7 cellular contexts compared by ENCODE assay signal in genomic region chr11:19557720-19558140, GRCh38.
DNase-seq lines count a peak whose midpoint lies in the region; FAIRE-seq and TF ChIP-seq lines count a peak whose summit lies in the region.

No MANE protein-coding gene starts in this region.

- intact Hi-C loops in activated naive CD4-positive, alpha-beta T cell treated with anti-CD3 and anti-CD28 coated beads for 36 hours (cut with micrococcal nuclease) = loop anchor here (1.0 to 10.0 kb wide), 4 partner anchors 185 to 797 kb away; no protein-coding TSS in a partner anchor
- intact Hi-C loops in head of caudate nucleus (cut with DNase I) = loop anchor here (2.0 to 10.0 kb wide), 2 partner anchors 185 to 293 kb away; no protein-coding TSS in a partner anchor
- intact Hi-C loops in posterior cingulate gyrus (cut with DNase I) = loop anchor here (2.0 kb wide), 1 partner anchor 345 kb away; no protein-coding TSS in a partner anchor

- no peaks in the 10 kb centered on the region for H3K36me3 Mint-ChIP-seq in activated naive CD4-positive, alpha-beta T cell treated with anti-CD3 and anti-CD28 coated beads for 36 hours (ENCODE audit: low read depth)

- H3K4me3 Mint-ChIP-seq in activated naive CD4-positive, alpha-beta T cell treated with anti-CD3 and anti-CD28 coated beads for 36 hours = no peak overlapping the region

- H3K27me3 ChIP-seq in SJSA1 (replicated peaks) = no peaks in the 10 kb centered on the region

- peak; percentile 96 for TF ChIP-seq CTCF in GM12865 (IDR thresholded peaks at IDR 0.05; ENCODE audit: insufficient read depth, low read depth, low read length, missing control alignments)

- DNase-seq in GM12865 (ENCODE audit: low read depth) = peak; percentile 72
- peak; percentile 57 for DNase-seq in KBM-7
- peak; percentile 25 to 70 for DNase-seq in SJSA1 (ENCODE audit: low read depth in 1 of 2, low spot score in 2 of 2)
- DNase-seq in activated naive CD4-positive, alpha-beta T cell treated with anti-CD3 and anti-CD28 coated beads for 36 hours = peak; percentile 83
- DNase-seq in head of caudate nucleus = peak; percentile 78 to 96 (median 90)
- DNase-seq in posterior cingulate gyrus = peak; percentile 77 to 98 (median 93)
- peak; percentile 75 for DNase-seq in urothelium cell line (ENCODE audit: low spot score)

- in situ Hi-C loops in KBM-7 (cut with MboI; ENCODE audit: low pct_unique_long_range_greater_than_20kb, low sequenced_read_pairs) = loop anchor here (25.0 kb wide), 2 partner anchors 180 to 355 kb away; no protein-coding TSS in a partner anchor

- H3K9me3 ChIP-seq in SJSA1 (replicated peaks) = no peaks in the 10 kb centered on the region

- no peak overlapping the region for H3K27ac Mint-ChIP-seq in activated naive CD4-positive, alpha-beta T cell treated with anti-CD3 and anti-CD28 coated beads for 36 hours

- H3K4me1 Mint-ChIP-seq in activated naive CD4-positive, alpha-beta T cell treated with anti-CD3 and anti-CD28 coated beads for 36 hours (ENCODE audit: low read depth) = no peaks in the 10 kb centered on the region

- no peak overlapping the region for H3K4me3 ChIP-seq in GM12865 (ENCODE audit: low read depth, low read length)
- H3K4me3 ChIP-seq in SJSA1 = no peak overlapping the region

- no peak overlapping the region for H3K27ac ChIP-seq in SJSA1

- FAIRE-seq in urothelium cell line (lab: Jason Lieb, UNC) = no peak

- H3K9me3 Mint-ChIP-seq in activated naive CD4-positive, alpha-beta T cell treated with anti-CD3 and anti-CD28 coated beads for 36 hours = no peaks in the 10 kb centered on the region

- no peaks in the 10 kb centered on the region for H3K36me3 ChIP-seq in SJSA1

- H3K27me3 Mint-ChIP-seq in activated naive CD4-positive, alpha-beta T cell treated with anti-CD3 and anti-CD28 coated beads for 36 hours (ENCODE audit: low read depth) = peaks cover 8% of the 10 kb centered on the region

- CTCF ChIA-PET in activated naive CD4-positive, alpha-beta T cell treated with anti-CD3 and anti-CD28 coated beads for 36 hours (lab: Charles Lee) = interaction anchor here (0.7 to 4.1 kb wide), 9 partner anchors 8 to 483 kb away, joined by 3 to 25 read pairs (median 3); no protein-coding TSS in a partner anchor

- no peaks in the 10 kb centered on the region for H3K4me1 ChIP-seq in SJSA1 (replicated peaks)
